26 cellular contexts compared by ENCODE assay signal in the genomic region with DNA sequence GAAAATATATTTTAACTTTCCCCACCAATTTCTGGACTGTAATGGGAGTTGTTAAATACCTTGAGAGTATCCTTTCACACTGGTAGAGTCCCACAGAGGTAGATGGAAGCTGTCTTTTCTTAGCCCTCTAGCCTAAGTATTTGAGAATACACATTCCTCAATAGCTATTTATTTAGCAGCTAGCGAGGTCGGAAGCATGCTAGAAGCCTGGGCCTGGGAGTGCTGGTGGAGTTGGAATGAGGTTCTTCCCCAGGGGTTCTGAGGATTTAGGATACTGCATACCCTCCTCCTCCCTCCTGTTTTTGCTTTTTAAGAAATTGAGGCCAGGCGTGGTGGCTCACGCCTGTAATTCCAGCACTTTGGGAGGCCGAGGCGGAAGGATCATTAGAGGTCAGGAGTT.
"Had no signal": no experiment of that assay in that cellular context is flagged by ENCODE, and none has a peak within 500 bp of the region (broad histone marks: within the 10 kb centered on the region; RNA-seq: fewer than 3 reads in every experiment).

No MANE protein-coding gene starts in this region.

- H3K27ac ChIP-seq: colonic mucosa, esophagus muscularis mucosa, foreskin keratinocyte, heart right ventricle, left lung, neutrophil, parathyroid adenoma, right lobe of liver, thoracic aorta, tibial nerve, upper lobe of left lung had no signal

- DNase-seq: colonic mucosa; effector CD8-positive, alpha-beta T cell; foreskin keratinocyte; glutamatergic neuron; heart right ventricle; hippocampal formation; left cardiac atrium; left lung; mesenchymal stem cell; midbrain; naive thymus-derived CD4-positive, alpha-beta T cell; nephron progenitor cell; right lobe of liver; small intestine; stimulated activated CD4-positive, alpha-beta T cell treated with anti-CD3 and anti-CD28 coated beads, Interleukin-15, amount 100 ng/mL, for 24 hours; stimulated activated CD4-positive, alpha-beta T cell treated with anti-CD3 and anti-CD28 coated beads, Interleukin-2, amount 100 ng/mL, for 48 hours; stimulated activated naive B cell treated with anti-CD40 and anti-IgM and Interleukin-4, amounts not matched to agents 10 μg/mL and 1 μg/mL and 100 μg/mL, for 72 hours; upper lobe of left lung had no signal

- H3K4me3 ChIP-seq: colonic mucosa, esophagus muscularis mucosa, heart right ventricle, left lung, right lobe of liver, thoracic aorta, tibial nerve, upper lobe of left lung had no signal

- H3K9me3 ChIP-seq: colonic mucosa, esophagus muscularis mucosa, heart right ventricle, left lung, neutrophil, right lobe of liver, thoracic aorta, tibial nerve had no signal

- H3K4me1 ChIP-seq: colonic mucosa, foreskin keratinocyte, left lung, parathyroid adenoma, right lobe of liver, tibial nerve had no signal

- ATAC-seq: foreskin keratinocyte; heart right ventricle; left cardiac atrium; left lung; naive thymus-derived CD4-positive, alpha-beta T cell; right lobe of liver; stimulated activated naive B cell treated with anti-CD40 and anti-IgM and Interleukin-4, amounts not matched to agents 10 μg/mL and 1 μg/mL and 100 μg/mL, for 72 hours had no signal

- H2AFZ ChIP-seq: parathyroid adenoma had no signal

- H3K27ac Mint-ChIP-seq: dendritic cell treated with granulocyte-macrophage colony-stimulating factor and Interleukin-4, amounts not matched to agents 40 ng/mL and 50 ng/mL, for 4 days; nephron progenitor cell; progenitor cell of endocrine pancreas; stimulated activated naive B cell treated with anti-CD40 and anti-IgM and Interleukin-4, amounts not matched to agents 10 μg/mL and 1 μg/mL and 100 μg/mL, for 72 hours; stimulated activated naive CD8-positive, alpha-beta T cell treated with anti-CD3 and anti-CD28 coated beads, Interleukin-15, Interleukin-2, amounts not matched to agents 100 ng/mL and 50 ng/mL, for 24 hours had no signal

- H3K9me3 Mint-ChIP-seq: dendritic cell treated with granulocyte-macrophage colony-stimulating factor and Interleukin-4, amounts not matched to agents 40 ng/mL and 50 ng/mL, for 4 days; nephron progenitor cell; stimulated activated naive B cell treated with anti-CD40 and anti-IgM and Interleukin-4, amounts not matched to agents 10 μg/mL and 1 μg/mL and 100 μg/mL, for 72 hours; stimulated activated naive CD8-positive, alpha-beta T cell treated with anti-CD3 and anti-CD28 coated beads, Interleukin-15, Interleukin-2, amounts not matched to agents 100 ng/mL and 50 ng/mL, for 24 hours had no signal

- H3K36me3 Mint-ChIP-seq: stimulated activated naive B cell treated with anti-CD40 and anti-IgM and Interleukin-4, amounts not matched to agents 10 μg/mL and 1 μg/mL and 100 μg/mL, for 72 hours had no signal

- H3K4me3 Mint-ChIP-seq: dendritic cell treated with granulocyte-macrophage colony-stimulating factor and Interleukin-4, amounts not matched to agents 40 ng/mL and 50 ng/mL, for 4 days; stimulated activated naive B cell treated with anti-CD40 and anti-IgM and Interleukin-4, amounts not matched to agents 10 μg/mL and 1 μg/mL and 100 μg/mL, for 72 hours; stimulated activated naive CD8-positive, alpha-beta T cell treated with anti-CD3 and anti-CD28 coated beads, Interleukin-15, Interleukin-2, amounts not matched to agents 100 ng/mL and 50 ng/mL, for 24 hours had no signal

- H3K27me3 Mint-ChIP-seq: progenitor cell of endocrine pancreas; stimulated activated naive CD8-positive, alpha-beta T cell treated with anti-CD3 and anti-CD28 coated beads, Interleukin-15, Interleukin-2, amounts not matched to agents 100 ng/mL and 50 ng/mL, for 24 hours had no signal

- H3K27me3 ChIP-seq: colonic mucosa, esophagus muscularis mucosa, foreskin keratinocyte, neutrophil, right lobe of liver, upper lobe of left lung had no signal

- H3K4me1 Mint-ChIP-seq: stimulated activated naive B cell treated with anti-CD40 and anti-IgM and Interleukin-4, amounts not matched to agents 10 μg/mL and 1 μg/mL and 100 μg/mL, for 72 hours had no signal

- H3K9ac ChIP-seq: parathyroid adenoma had no signal

- H3K36me3 ChIP-seq: colonic mucosa, esophagus muscularis mucosa, heart right ventricle, left lung, neutrophil, right lobe of liver, thoracic aorta, tibial nerve, upper lobe of left lung had no signal
